12 cellular contexts compared by ENCODE assay signal in the genomic region with DNA sequence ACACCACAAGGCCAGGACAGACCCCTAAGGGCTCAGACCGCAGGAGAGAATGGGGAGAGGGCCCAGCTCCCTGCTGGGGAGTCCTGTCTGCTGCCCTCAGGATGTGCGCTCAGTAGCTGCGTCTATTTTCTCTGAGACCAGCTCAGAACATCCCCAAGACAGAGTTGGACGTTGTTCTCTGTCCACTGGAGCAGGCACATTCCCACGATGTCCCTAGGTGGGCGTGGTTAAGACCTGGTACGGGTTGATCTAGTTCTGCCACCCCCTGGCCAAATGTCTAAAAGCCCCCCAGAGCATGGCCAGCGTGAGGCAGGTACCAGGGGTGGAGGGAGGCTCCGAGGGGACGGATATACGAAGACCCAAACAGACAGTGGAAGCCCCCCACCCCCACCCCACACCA. TPM values are rescaled to one million over a fixed set of nuclear protein-coding genes. Genes with fewer than 3 reads are reported as not detected.
A peak's percentile ranks its signal among the peaks of the same experiment; 100 is the strongest.
DNase-seq lines count a peak whose midpoint lies in the region; ATAC-seq and TF ChIP-seq lines count a peak whose summit lies in the region.
"Had no signal": no experiment of that assay in that cellular context is flagged by ENCODE, and none has a peak within 500 bp of the region (broad histone marks: within the 10 kb centered on the region; RNA-seq: fewer than 3 reads in every experiment).

No MANE protein-coding gene starts in this region.

- ATAC-seq in HG03565 (IDR thresholded peaks at IDR 0.05; ENCODE audit: unreplicated experiment) = no peak
- no peak for ATAC-seq in activated CD4-positive, CD25-positive, alpha-beta regulatory T cell treated with anti-CD3 and anti-CD28 coated beads, Interleukin-2, amount 50 U/mL, for 24 hours

- H3K4me1 ChIP-seq in NT2/D1 (ENCODE audit: insufficient read depth, insufficient read length) = peaks cover 4% of the 10 kb centered on the region
- peaks cover 10% of the 10 kb centered on the region for H3K4me1 ChIP-seq in CD4-positive, alpha-beta memory T cell (ENCODE audit: insufficient read depth, low read length)

- BruUV-seq in Calu3 (replicated peaks; lab: Mats Ljungman, UMichigan) = no TSS peak

- intact Hi-C loops in Calu3 (cut with micrococcal nuclease; ENCODE audit: unreplicated experiment) = loop anchor here (1.0 to 5.0 kb wide), 2 partner anchors 45 to 142 kb away; no protein-coding TSS in a partner anchor
- intact Hi-C loops in CD4-positive, alpha-beta memory T cell (cut with micrococcal nuclease) = no loop called here

- H3K4me3 Mint-ChIP-seq in Calu3 (ENCODE audit: low read depth, unreplicated experiment) = peak overlapping the region; percentile 82
- H3K4me3 Mint-ChIP-seq in CD4-positive, alpha-beta memory T cell = peak overlapping the region in 1 of 8 donors; percentile 48

- no peak overlapping the region for H3K27ac ChIP-seq in CD4-positive, alpha-beta memory T cell (ENCODE audit: low read depth, low read length)
- H3K27ac ChIP-seq: neutrophil, stomach had no signal

- H3K9me3 ChIP-seq in NT2/D1 (ENCODE audit: insufficient read depth, low read length) = no peaks in the 10 kb centered on the region
- no peaks in the 10 kb centered on the region for H3K9me3 ChIP-seq in CD4-positive, alpha-beta memory T cell (ENCODE audit: control insufficient read depth in 1 of 2, low read length in 2 of 2)
- H3K9me3 ChIP-seq: neutrophil, stomach had no signal

- H3K27me3 ChIP-seq in NT2/D1 (ENCODE audit: insufficient read depth, insufficient read length) = peaks cover 23% of the 10 kb centered on the region
- H3K27me3 ChIP-seq in CD4-positive, alpha-beta memory T cell (ENCODE audit: insufficient read depth, low read length) = peaks cover 3% of the 10 kb centered on the region

- peaks cover 41% of the 10 kb centered on the region for H3K4me1 Mint-ChIP-seq in Calu3 (ENCODE audit: low read depth, unreplicated experiment)
- peaks cover 0 to 2% (median 0%) of the 10 kb centered on the region in 4 donors for H3K4me1 Mint-ChIP-seq in CD4-positive, alpha-beta memory T cell

- no peaks in the 10 kb centered on the region for H3K27me3 Mint-ChIP-seq in Calu3 (ENCODE audit: unreplicated experiment)
- peaks cover 15 to 20% of the 10 kb centered on the region in 2 donors for H3K27me3 Mint-ChIP-seq in CD4-positive, alpha-beta memory T cell

- H3K4me3 ChIP-seq in NT2/D1 (ENCODE audit: insufficient read length, low read depth) = peak overlapping the region; percentile 33
- no peak overlapping the region for H3K4me3 ChIP-seq in CD4-positive, alpha-beta memory T cell (ENCODE audit: low read length in 2 of 2)

- H3K9ac ChIP-seq in NT2/D1 (ENCODE audit: insufficient read length, low read depth) = no peak overlapping the region

- peak overlapping the region; percentile 69 for H3K27ac Mint-ChIP-seq in Calu3 (ENCODE audit: unreplicated experiment)
- no peak overlapping the region for H3K27ac Mint-ChIP-seq in CD4-positive, alpha-beta memory T cell

- DNase-seq in NCI-H2081 (lab: John Stamatoyannopoulos, UW) (peak; percentile 11 to 24), NCI-H2081 treated with DMSO at 0.1 percent for 48 hours (lab: John Stamatoyannopoulos, UW) (no peak), Calu3 (peak; percentile 51), NT2/D1 (ENCODE audit: low read depth, low spot score) (no peak), left kidney (ENCODE audit: low read depth, low spot score) (peak; percentile 13)
- DNase-seq in CD4-positive, alpha-beta memory T cell = no peak
- DNase-seq: HCEC 1CT, NCI-H226 had no signal

- H3K9me3 Mint-ChIP-seq in Calu3 (ENCODE audit: low read depth, unreplicated experiment) = no peaks in the 10 kb centered on the region
- no peaks in the 10 kb centered on the region for H3K9me3 Mint-ChIP-seq in CD4-positive, alpha-beta memory T cell

- POLR2A ChIA-PET in CD4-positive, alpha-beta memory T cell (lab: Charles Lee; ENCODE audit: partially characterized antibody) = no interaction called here

- H3K36me3 Mint-ChIP-seq in Calu3 (ENCODE audit: insufficient read depth, unreplicated experiment) = peaks cover 38% of the 10 kb centered on the region
- H3K36me3 Mint-ChIP-seq in CD4-positive, alpha-beta memory T cell = no peaks in the 10 kb centered on the region

- no peaks in the 10 kb centered on the region for H3K36me3 ChIP-seq in NT2/D1 (ENCODE audit: insufficient read depth, insufficient read length, low read length)
- H3K36me3 ChIP-seq in CD4-positive, alpha-beta memory T cell (ENCODE audit: insufficient read depth, low read length) = no peaks in the 10 kb centered on the region
- H3K36me3 ChIP-seq: neutrophil, stomach had no signal

- CTCF ChIA-PET in Calu3 (lab: Charles Lee) = interaction anchor here (0.6 to 3.1 kb wide), 8 partner anchors 22 to 142 kb away, joined by 3 to 14 read pairs (median 3); partner anchors contain the start of gene CMTR2
- CTCF ChIA-PET in CD4-positive, alpha-beta memory T cell (lab: Charles Lee; ENCODE audit: partially characterized antibody) = interaction anchor here (0.8 to 2.4 kb wide), 6 partner anchors 8 to 46 kb away, joined by 3 to 5 read pairs (median 3); no protein-coding TSS in a partner anchor

- no peak for TF ChIP-seq CTCF in Calu3 (IDR thresholded peaks at IDR 0.05; ENCODE audit: unreplicated experiment)

RNA-seq across cellular contexts. Expression of gene CALB2, which starts 0.8 kb away (rescaled TPM):
- 16.6 and 35.1 TPM in 2 replicates for total RNA-seq in Calu3 (2022)
- total RNA-seq in CD4-positive, alpha-beta memory T cell = not detected
- not detected for polyA plus RNA-seq in CD4-positive, alpha-beta memory T cell

Comparison
In these comparisons a context has a peak if more than half of its experiments do, and no peak if none do; other contexts are left out.
1. DNase-seq: peak in NCI-H2081 (2 of 2), Calu3 (single experiment) and left kidney (single experiment); none in NCI-H2081 treated with DMSO at 0.1 percent for 48 hours (single experiment), NT2/D1 (single experiment) and CD4-positive, alpha-beta memory T cell (0 of 5).
2. RNA of gene CALB2, which starts 0.8 kb away (total RNA-seq): 16.6 to 35.1 TPM in Calu3; not detected in CD4-positive, alpha-beta memory T cell; every median in the first group is over 10 times any median in the second.